In genomic region chr5:368162-369084, GRCh38 we compare ENCODE assay signal across 8 cellular contexts. TPM values are rescaled to one million over a fixed set of nuclear protein-coding genes. Genes with fewer than 3 reads are reported as not detected.
DNase-seq lines count a peak whose midpoint lies in the region; ATAC-seq and TF ChIP-seq lines count a peak whose summit lies in the region.

No MANE protein-coding gene starts in this region.

- H3F3A ChIP-seq in MM.1S (ENCODE audit: insufficient read depth, low read length), result no peaks in the 10 kb centered on the region

- H3K4me1 ChIP-seq in uterus (peaks cover 0 to under 1% of the 10 kb centered on the region in 2 donors), MM.1S (ENCODE audit: low read length) (no peaks in the 10 kb centered on the region)

- H3K4me2 ChIP-seq in MM.1S (ENCODE audit: low read depth, low read length), result no peak overlapping the region

- H4K20me1 ChIP-seq in MM.1S (ENCODE audit: insufficient read depth, low read length), result no peaks in the 10 kb centered on the region

- no peak overlapping the region for H3K27ac ChIP-seq in uterus
- no peak overlapping the region for H3K27ac ChIP-seq in MM.1S (ENCODE audit: low read length)

- no peak overlapping the region for H3K9ac ChIP-seq in MM.1S (ENCODE audit: low read length)

- H3K9me3 Mint-ChIP-seq in activated CD4-positive, alpha-beta T cell treated with anti-CD3 and anti-CD28 coated beads, Interleukin-2, amount 10 ng/mL, durations not matched to agents 24 days and 14 days, result peaks cover 11% of the 10 kb centered on the region

- H3K4me3 Mint-ChIP-seq in activated CD4-positive, alpha-beta T cell treated with anti-CD3 and anti-CD28 coated beads, Interleukin-2, amount 10 ng/mL, durations not matched to agents 24 days and 14 days, result peak overlapping the region; percentile 54

- no peaks in the 10 kb centered on the region for H3K9me2 ChIP-seq in MM.1S (replicated peaks; ENCODE audit: insufficient read depth, low read length)

- H3K79me2 ChIP-seq in MM.1S (ENCODE audit: low read length), result no peaks in the 10 kb centered on the region

- no peak overlapping the region for H2AFZ ChIP-seq in MM.1S (ENCODE audit: low read length)

- no peak overlapping the region for H3K4me3 ChIP-seq in uterus
- no peak overlapping the region for H3K4me3 ChIP-seq in MM.1S (ENCODE audit: low read length)

- peak; percentile 65 for DNase-seq in activated CD4-positive, alpha-beta T cell treated with anti-CD3 and anti-CD28 coated beads, Interleukin-2, amount 10 ng/mL, durations not matched to agents 24 days and 14 days
- DNase-seq in activated CD4-positive, alpha-beta T cell treated with anti-CD3 and anti-CD28 coated beads, Interleukin-2, amount 50 U/mL, for 48 hours, result no peak
- peak; percentile 71 for DNase-seq in RPMI8226
- peak; percentile 86 for DNase-seq in foreskin melanocyte
- no peak for DNase-seq in uterus
- no peak for DNase-seq in MM.1S
- DNase-seq in DMS 273 treated with DMSO at 0.1 percent for 48 hours (lab: John Stamatoyannopoulos, UW), result no peak

- no peak for TF ChIP-seq POLR2A in uterus (IDR thresholded peaks at IDR 0.05)

- peaks cover 35% of the 10 kb centered on the region for H3K4me1 Mint-ChIP-seq in activated CD4-positive, alpha-beta T cell treated with anti-CD3 and anti-CD28 coated beads, Interleukin-2, amount 10 ng/mL, durations not matched to agents 24 days and 14 days

- H3K36me3 ChIP-seq in uterus (no peaks in the 10 kb centered on the region), MM.1S (replicated peaks; ENCODE audit: insufficient read depth, low read length) (no peaks in the 10 kb centered on the region)

- TF ChIP-seq CTCF in uterus (IDR thresholded peaks at IDR 0.05), result no peak
- TF ChIP-seq CTCF in MM.1S (IDR thresholded peaks at IDR 0.05; ENCODE audit: low read length), result no peak

- H3K36me3 Mint-ChIP-seq in activated CD4-positive, alpha-beta T cell treated with anti-CD3 and anti-CD28 coated beads, Interleukin-2, amount 10 ng/mL, durations not matched to agents 24 days and 14 days (ENCODE audit: low read depth), result peaks cover 25% of the 10 kb centered on the region

- H3K27ac Mint-ChIP-seq in activated CD4-positive, alpha-beta T cell treated with anti-CD3 and anti-CD28 coated beads, Interleukin-2, amount 10 ng/mL, durations not matched to agents 24 days and 14 days, result peak overlapping the region; percentile 64

- intact Hi-C loops in activated CD4-positive, alpha-beta T cell treated with anti-CD3 and anti-CD28 coated beads, Interleukin-2, amount 10 ng/mL, durations not matched to agents 24 days and 14 days (cut with micrococcal nuclease), result loop anchor here (2.0 kb wide), 1 partner anchor 34 kb away; no protein-coding TSS in a partner anchor
- intact Hi-C loops in uterus (cut with DNase I; ENCODE audit: low total_unique reads), result no loop called here

- H3K27me3 ChIP-seq in uterus (no peaks in the 10 kb centered on the region), MM.1S (replicated peaks; ENCODE audit: insufficient read depth, low read length) (no peaks in the 10 kb centered on the region)

- no peaks in the 10 kb centered on the region for H3K9me3 ChIP-seq in uterus
- H3K9me3 ChIP-seq in MM.1S (replicated peaks; ENCODE audit: insufficient read depth, low read length), result no peaks in the 10 kb centered on the region

- no peaks in the 10 kb centered on the region for H3K27me3 Mint-ChIP-seq in activated CD4-positive, alpha-beta T cell treated with anti-CD3 and anti-CD28 coated beads, Interleukin-2, amount 10 ng/mL, durations not matched to agents 24 days and 14 days

- ATAC-seq in HG02798 (IDR thresholded peaks at IDR 0.05; ENCODE audit: poor library complexity, unreplicated experiment), result peak; percentile 68

RNA-seq across cellular contexts. Expression of gene AHRR, which starts 46.9 kb away (rescaled TPM):
- 25.8 and 26.0 TPM in 2 replicates for total RNA-seq in activated CD4-positive, alpha-beta T cell treated with anti-CD3 and anti-CD28 coated beads, Interleukin-2, amount 10 ng/mL, durations not matched to agents 24 days and 14 days
- total RNA-seq in uterus, result 1 to 10 TPM in 2 of 4 donors, under 1 TPM in 1, not detected in 1; 0.26 to 9.1 (median 6.6) TPM

Comparison
In these comparisons a context has a peak if more than half of its experiments do, and no peak if none do; other contexts are left out.
1. DNase-seq: peak in activated CD4-positive, alpha-beta T cell treated with anti-CD3 and anti-CD28 coated beads, Interleukin-2, amount 10 ng/mL, durations not matched to agents 24 days and 14 days (single experiment), RPMI8226 (single experiment) and foreskin melanocyte (single experiment); none in activated CD4-positive, alpha-beta T cell treated with anti-CD3 and anti-CD28 coated beads, Interleukin-2, amount 50 U/mL, for 48 hours (0 of 2), uterus (0 of 2), MM.1S (single experiment) and DMS 273 treated with DMSO at 0.1 percent for 48 hours (single experiment).